Comparison of ENCODE assay signal across 8 cellular contexts in genomic region chr3:195896361-195897080, GRCh38. TPM values are rescaled to one million over a fixed set of nuclear protein-coding genes. Genes with fewer than 3 reads are reported as not detected.
DNase-seq lines count a peak whose midpoint lies in the region; ATAC-seq and TF ChIP-seq lines count a peak whose summit lies in the region.

No MANE protein-coding gene starts in this region.

- H3K4me3 Mint-ChIP-seq in T-helper 17 cell = peak overlapping the region; percentile 95

- H3K27ac Mint-ChIP-seq in T-helper 17 cell = peak overlapping the region; percentile 93

- DNase-seq in DMS114 treated with DMSO at 0.1 percent for 48 hours (lab: John Stamatoyannopoulos, UW; ENCODE audit: unreplicated experiment) (peak; percentile 36), T-helper 17 cell (no peak), epithelial cell of proximal tubule (ENCODE audit: low read depth) (no peak), myocyte (ENCODE audit: low read depth) (peak; percentile 79), GM10266 (ENCODE audit: extremely low spot score) (no peak), NCI-H774 (lab: John Stamatoyannopoulos, UW) (no peak)

- ATAC-seq in HG02973 (IDR thresholded peaks at IDR 0.05; ENCODE audit: unreplicated experiment) (peak; percentile 5), T-helper 17 cell (no peak), GM21786 (IDR thresholded peaks at IDR 0.05; ENCODE audit: unreplicated experiment) (no peak)

- TF ChIP-seq CTCF in epithelial cell of proximal tubule (conservative IDR thresholded peaks at IDR 0.05; ENCODE audit: low read depth, low read length) = no peak
- no peak for TF ChIP-seq CTCF in GM10266 (IDR thresholded peaks at IDR 0.05; ENCODE audit: control insufficient read depth, insufficient read depth, low read depth, missing control alignments)

- no peaks in the 10 kb centered on the region for H3K36me3 Mint-ChIP-seq in T-helper 17 cell (ENCODE audit: low read depth)

- peaks cover 57% of the 10 kb centered on the region for H3K4me1 Mint-ChIP-seq in T-helper 17 cell

- H3K9me3 ChIP-seq in T-helper 17 cell (ENCODE audit: control insufficient read depth, low read length, poor library complexity, severe bottlenecking) = no peaks in the 10 kb centered on the region

- peak overlapping the region; percentile 76 for H3K4me3 ChIP-seq in epithelial cell of proximal tubule (ENCODE audit: low read depth, low read length)

- H3K27me3 Mint-ChIP-seq in T-helper 17 cell = no peaks in the 10 kb centered on the region

RNA-seq across cellular contexts. Expression of gene TNK2, which starts 11.8 kb away (rescaled TPM):
- total RNA-seq in T-helper 17 cell = 100 to 1,000 TPM; 123 to 125 TPM
- total RNA-seq in epithelial cell of proximal tubule = 10.4 and 21.0 TPM in 2 replicates
- 50.2 and 53.5 TPM in 2 replicates for total RNA-seq in myocyte
- polyA plus RNA-seq in myocyte (2012) = 152 TPM

Comparison
In these comparisons a context has a peak if more than half of its experiments do, and no peak if none do; other contexts are left out.
1. DNase-seq: peak in DMS114 treated with DMSO at 0.1 percent for 48 hours (single experiment) and myocyte (single experiment); none in T-helper 17 cell (0 of 3), epithelial cell of proximal tubule (single experiment), GM10266 (single experiment) and NCI-H774 (single experiment).